Comparison of ENCODE assay signal across 1 cellular context in the genomic region with DNA sequence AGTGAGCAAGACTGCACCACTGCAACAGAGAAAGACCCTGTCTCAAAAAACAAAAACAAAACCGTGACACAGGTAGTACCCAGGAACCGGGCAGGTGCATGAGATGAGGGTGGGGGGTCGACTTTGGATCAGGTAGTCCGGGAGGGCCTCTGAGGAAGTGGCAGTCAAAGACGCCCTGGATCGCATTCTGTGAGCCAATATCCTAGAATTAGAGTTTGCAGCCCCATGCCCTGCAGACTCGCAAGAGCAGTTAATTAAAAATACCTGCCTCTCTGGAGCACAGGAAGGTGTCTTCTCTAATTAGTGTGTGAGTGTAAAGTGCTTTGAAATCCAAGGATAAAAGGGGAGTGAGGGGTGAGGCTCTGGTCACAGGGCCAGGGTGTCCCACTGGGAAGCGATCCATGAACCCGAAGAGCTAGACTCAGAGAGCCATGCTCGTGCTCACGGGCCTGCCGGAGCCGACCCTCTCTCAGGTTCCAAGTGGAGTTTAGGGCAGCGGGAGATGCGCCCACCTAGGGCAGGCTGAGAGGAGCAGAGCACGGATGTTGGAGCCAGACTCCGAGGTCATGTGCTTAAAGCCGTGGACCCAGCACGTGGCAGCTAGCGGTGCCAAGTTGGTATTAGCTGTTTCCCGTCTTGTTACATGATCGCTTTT.
TF ChIP-seq lines count a peak whose summit lies in the region.

No MANE protein-coding gene starts in this region.

TF ChIP-seq in HepG2, 621 proteins besides CTCF, POLR2A, EP300 and RAD21 (continued from another document):
- TF ChIP-seq, protein P1, sequence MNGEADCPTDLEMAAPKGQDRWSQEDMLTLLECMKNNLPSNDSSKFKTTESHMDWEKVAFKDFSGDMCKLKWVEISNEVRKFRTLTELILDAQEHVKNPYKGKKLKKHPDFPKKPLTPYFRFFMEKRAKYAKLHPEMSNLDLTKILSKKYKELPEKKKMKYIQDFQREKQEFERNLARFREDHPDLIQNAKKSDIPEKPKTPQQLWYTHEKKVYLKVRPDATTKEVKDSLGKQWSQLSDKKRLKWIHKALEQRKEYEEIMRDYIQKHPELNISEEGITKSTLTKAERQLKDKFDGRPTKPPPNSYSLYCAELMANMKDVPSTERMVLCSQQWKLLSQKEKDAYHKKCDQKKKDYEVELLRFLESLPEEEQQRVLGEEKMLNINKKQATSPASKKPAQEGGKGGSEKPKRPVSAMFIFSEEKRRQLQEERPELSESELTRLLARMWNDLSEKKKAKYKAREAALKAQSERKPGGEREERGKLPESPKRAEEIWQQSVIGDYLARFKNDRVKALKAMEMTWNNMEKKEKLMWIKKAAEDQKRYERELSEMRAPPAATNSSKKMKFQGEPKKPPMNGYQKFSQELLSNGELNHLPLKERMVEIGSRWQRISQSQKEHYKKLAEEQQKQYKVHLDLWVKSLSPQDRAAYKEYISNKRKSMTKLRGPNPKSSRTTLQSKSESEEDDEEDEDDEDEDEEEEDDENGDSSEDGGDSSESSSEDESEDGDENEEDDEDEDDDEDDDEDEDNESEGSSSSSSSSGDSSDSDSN (CRISPR knock-in tag; IDR thresholded peaks at IDR 0.05), result no peak; the same call in 1 of the 2 replicates
- TF ChIP-seq SPEN (CRISPR knock-in tag; IDR thresholded peaks at IDR 0.05; ENCODE audit: low read depth), result no peak
- TF ChIP-seq, protein P2, sequence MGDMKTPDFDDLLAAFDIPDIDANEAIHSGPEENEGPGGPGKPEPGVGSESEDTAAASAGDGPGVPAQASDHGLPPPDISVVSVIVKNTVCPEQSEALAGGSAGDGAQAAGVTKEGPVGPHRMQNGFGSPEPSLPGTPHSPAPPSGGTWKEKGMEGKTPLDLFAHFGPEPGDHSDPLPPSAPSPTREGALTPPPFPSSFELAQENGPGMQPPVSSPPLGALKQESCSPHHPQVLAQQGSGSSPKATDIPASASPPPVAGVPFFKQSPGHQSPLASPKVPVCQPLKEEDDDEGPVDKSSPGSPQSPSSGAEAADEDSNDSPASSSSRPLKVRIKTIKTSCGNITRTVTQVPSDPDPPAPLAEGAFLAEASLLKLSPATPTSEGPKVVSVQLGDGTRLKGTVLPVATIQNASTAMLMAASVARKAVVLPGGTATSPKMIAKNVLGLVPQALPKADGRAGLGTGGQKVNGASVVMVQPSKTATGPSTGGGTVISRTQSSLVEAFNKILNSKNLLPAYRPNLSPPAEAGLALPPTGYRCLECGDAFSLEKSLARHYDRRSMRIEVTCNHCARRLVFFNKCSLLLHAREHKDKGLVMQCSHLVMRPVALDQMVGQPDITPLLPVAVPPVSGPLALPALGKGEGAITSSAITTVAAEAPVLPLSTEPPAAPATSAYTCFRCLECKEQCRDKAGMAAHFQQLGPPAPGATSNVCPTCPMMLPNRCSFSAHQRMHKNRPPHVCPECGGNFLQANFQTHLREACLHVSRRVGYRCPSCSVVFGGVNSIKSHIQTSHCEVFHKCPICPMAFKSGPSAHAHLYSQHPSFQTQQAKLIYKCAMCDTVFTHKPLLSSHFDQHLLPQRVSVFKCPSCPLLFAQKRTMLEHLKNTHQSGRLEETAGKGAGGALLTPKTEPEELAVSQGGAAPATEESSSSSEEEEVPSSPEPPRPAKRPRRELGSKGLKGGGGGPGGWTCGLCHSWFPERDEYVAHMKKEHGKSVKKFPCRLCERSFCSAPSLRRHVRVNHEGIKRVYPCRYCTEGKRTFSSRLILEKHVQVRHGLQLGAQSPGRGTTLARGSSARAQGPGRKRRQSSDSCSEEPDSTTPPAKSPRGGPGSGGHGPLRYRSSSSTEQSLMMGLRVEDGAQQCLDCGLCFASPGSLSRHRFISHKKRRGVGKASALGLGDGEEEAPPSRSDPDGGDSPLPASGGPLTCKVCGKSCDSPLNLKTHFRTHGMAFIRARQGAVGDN (CRISPR knock-in tag; IDR thresholded peaks at IDR 0.05), result peak; percentile 78
- TF ChIP-seq FOSL1 (CRISPR knock-in tag; IDR thresholded peaks at IDR 0.05; ENCODE audit: borderline replicate concordance), result no peak
- no peak for TF ChIP-seq THAP11 (CRISPR knock-in tag; IDR thresholded peaks at IDR 0.05)
